16 cellular contexts compared by ENCODE assay signal in genomic region chr6:88919032-88919431, GRCh38. TPM values are rescaled to one million over a fixed set of nuclear protein-coding genes. Genes with fewer than 3 reads are reported as not detected.
DNase-seq lines count a peak whose midpoint lies in the region; ATAC-seq, FAIRE-seq and TF ChIP-seq lines count a peak whose summit lies in the region.
"Had no signal": no experiment of that assay in that cellular context is flagged by ENCODE, and none has a peak within 500 bp of the region (broad histone marks: within the 10 kb centered on the region; RNA-seq: fewer than 3 reads in every experiment).

No MANE protein-coding gene starts in this region.

- no peak for FAIRE-seq in astrocyte (lab: Jason Lieb, UNC)

- no peaks in the 10 kb centered on the region for H3K27me3 ChIP-seq in astrocyte (ENCODE audit: insufficient read depth, low read length)
- H3K27me3 ChIP-seq: tibial nerve had no signal

- CTCF ChIA-PET in activated CD4-positive, alpha-beta T cell treated with anti-CD3 and anti-CD28 coated beads for 36 hours (lab: Charles Lee): interaction anchor here (1.0 to 1.2 kb wide), 4 partner anchors 12 to 49 kb away, joined by 3 to 6 read pairs (median 4); no protein-coding TSS in a partner anchor

- intact Hi-C loops in activated CD4-positive, alpha-beta T cell treated with anti-CD3 and anti-CD28 coated beads for 36 hours (cut with DNase I, micrococcal nuclease): no loop called here

- no peak for DNase-seq in astrocyte (ENCODE audit: low read depth)
- peak; percentile 1 to 8 for DNase-seq in lung microvascular endothelial cell (ENCODE audit: low read depth in 2 of 2)
- no peak for DNase-seq in immature natural killer cell
- no peak for DNase-seq in OCI-M2 (lab: John Stamatoyannopoulos, UW; ENCODE audit: unreplicated experiment)
- DNase-seq in T-helper 2 cell: no peak
- DNase-seq in activated CD4-positive, alpha-beta T cell treated with anti-CD3 and anti-CD28 coated beads for 36 hours: no peak
- DNase-seq: activated CD8-positive, alpha-beta memory T cell treated with anti-CD3 and anti-CD28 coated beads, Interleukin-2, amount 50 U/mL, for 48 hours; foreskin fibroblast; H7; left cardiac atrium; NCI-H524 treated with DMSO at 0.1 percent for 48 hours; posterior cingulate gyrus; T-helper 17 cell had no signal

- no peak overlapping the region for H2AFZ ChIP-seq in astrocyte (ENCODE audit: low read depth, low read length)

- H3K79me2 ChIP-seq in astrocyte (ENCODE audit: insufficient read depth, low read length): peaks cover under 1% of the 10 kb centered on the region

- TF ChIP-seq CTCF in C4-2B (conservative IDR thresholded peaks at IDR 0.05): peak; percentile 25
- TF ChIP-seq CTCF in astrocyte (IDR thresholded peaks at IDR 0.05; ENCODE audit: insufficient read depth, low read depth, low read length): peak; percentile 26

- TF ChIP-seq EP300 in Ishikawa (IDR thresholded peaks at IDR 0.05; ENCODE audit: borderline replicate concordance): no peak

- H3K27me3 Mint-ChIP-seq in astrocyte (ENCODE audit: low read depth, unreplicated experiment): no peaks in the 10 kb centered on the region
- H3K27me3 Mint-ChIP-seq in immature natural killer cell (ENCODE audit: low read depth in 3 of 3): no peaks in the 10 kb centered on the region
- H3K27me3 Mint-ChIP-seq in activated CD4-positive, alpha-beta T cell treated with anti-CD3 and anti-CD28 coated beads for 36 hours: no peaks in the 10 kb centered on the region
- H3K27me3 Mint-ChIP-seq: T-helper 17 cell had no signal

- no peak overlapping the region for H3K9ac ChIP-seq in astrocyte (ENCODE audit: low read length)

- no peak overlapping the region for H3K27ac ChIP-seq in C4-2B
- no peak overlapping the region for H3K27ac ChIP-seq in astrocyte (ENCODE audit: low read depth, low read length)
- H3K27ac ChIP-seq: tibial nerve had no signal

- peak; percentile 15; the same call in 1 of the 2 replicates for TF ChIP-seq RAD21 in Ishikawa (IDR thresholded peaks at IDR 0.05; ENCODE audit: low read depth)

- no peaks in the 10 kb centered on the region for H3K4me1 ChIP-seq in astrocyte (ENCODE audit: insufficient read depth, low read length)
- H3K4me1 ChIP-seq: tibial nerve had no signal

- H3K9me3 ChIP-seq in astrocyte (ENCODE audit: insufficient read depth, low read depth, low read length): no peaks in the 10 kb centered on the region

- H4K20me1 ChIP-seq in astrocyte (ENCODE audit: insufficient read depth, low read length): peaks cover 9% of the 10 kb centered on the region

- H3K4me3 Mint-ChIP-seq in astrocyte (ENCODE audit: unreplicated experiment): no peak overlapping the region
- H3K4me3 Mint-ChIP-seq in immature natural killer cell: no peak overlapping the region
- no peak overlapping the region for H3K4me3 Mint-ChIP-seq in activated CD4-positive, alpha-beta T cell treated with anti-CD3 and anti-CD28 coated beads for 36 hours
- H3K4me3 Mint-ChIP-seq: T-helper 17 cell had no signal

- H3K27ac Mint-ChIP-seq in astrocyte (ENCODE audit: unreplicated experiment): no peak overlapping the region
- no peak overlapping the region for H3K27ac Mint-ChIP-seq in immature natural killer cell
- H3K27ac Mint-ChIP-seq in activated CD4-positive, alpha-beta T cell treated with anti-CD3 and anti-CD28 coated beads for 36 hours: no peak overlapping the region
- H3K27ac Mint-ChIP-seq: T-helper 17 cell had no signal

- no peaks in the 10 kb centered on the region for H3K36me3 ChIP-seq in astrocyte (ENCODE audit: insufficient read depth, low read length)

- H3K4me3 ChIP-seq in astrocyte (ENCODE audit: insufficient read depth, low read depth, low read length): no peak overlapping the region
- H3K4me3 ChIP-seq: tibial nerve had no signal

- POLR2A ChIA-PET in activated CD4-positive, alpha-beta T cell treated with anti-CD3 and anti-CD28 coated beads for 36 hours (lab: Charles Lee): no interaction called here

- H3K4me1 Mint-ChIP-seq in astrocyte (ENCODE audit: low read depth, unreplicated experiment) (peaks cover 11% of the 10 kb centered on the region), immature natural killer cell (peaks cover 9 to 30% of the 10 kb centered on the region in 2 donors)
- H3K4me1 Mint-ChIP-seq in activated CD4-positive, alpha-beta T cell treated with anti-CD3 and anti-CD28 coated beads for 36 hours: peaks cover 18% of the 10 kb centered on the region

- H3K36me3 Mint-ChIP-seq in astrocyte (ENCODE audit: low read depth, unreplicated experiment) (peaks cover 7% of the 10 kb centered on the region), immature natural killer cell (peaks cover 16 to 25% (median 25%) of the 10 kb centered on the region in 3 donors)
- peaks cover 37% of the 10 kb centered on the region for H3K36me3 Mint-ChIP-seq in activated CD4-positive, alpha-beta T cell treated with anti-CD3 and anti-CD28 coated beads for 36 hours (ENCODE audit: low read depth)

- no peak for ATAC-seq in activated CD4-positive, alpha-beta T cell treated with anti-CD3 and anti-CD28 coated beads for 36 hours
- ATAC-seq: left cardiac atrium, T-helper 17 cell had no signal

- no peaks in the 10 kb centered on the region for H3K9me3 Mint-ChIP-seq in astrocyte (ENCODE audit: unreplicated experiment)
- H3K9me3 Mint-ChIP-seq in immature natural killer cell: no peaks in the 10 kb centered on the region
- no peaks in the 10 kb centered on the region for H3K9me3 Mint-ChIP-seq in activated CD4-positive, alpha-beta T cell treated with anti-CD3 and anti-CD28 coated beads for 36 hours (ENCODE audit: low read depth)

- H3K4me2 ChIP-seq in astrocyte (ENCODE audit: low read length): no peak overlapping the region

TF ChIP-seq in Ishikawa, 13 proteins besides CTCF, POLR2A, EP300 and RAD21:
- TF ChIP-seq ZBTB7A (IDR thresholded peaks at IDR 0.05; ENCODE audit: low read depth) (no peak), REST (IDR thresholded peaks at IDR 0.05; ENCODE audit: low read depth) (no peak), CEBPB (IDR thresholded peaks at IDR 0.05) (no peak), TAF1 (IDR thresholded peaks at IDR 0.05; ENCODE audit: low read depth) (no peak), NFIC (IDR thresholded peaks at IDR 0.05) (no peak), TCF12 (IDR thresholded peaks at IDR 0.05; ENCODE audit: low read depth) (no peak), CREB1 (IDR thresholded peaks at IDR 0.05; ENCODE audit: low read depth) (no peak), USF1 (IDR thresholded peaks at IDR 0.05) (no peak), EGR1 (IDR thresholded peaks at IDR 0.05) (no peak), FOXM1 (IDR thresholded peaks at IDR 0.05; ENCODE audit: borderline replicate concordance, low read depth) (no peak)

RNA-seq across cellular contexts. Expression of gene RNGTT, which starts 44.4 kb away (rescaled TPM):
- total RNA-seq in astrocyte: 16.0 and 16.4 TPM in 2 replicates
- 7.0 and 9.7 TPM in 2 replicates for total RNA-seq in lung microvascular endothelial cell
- polyA plus RNA-seq in immature natural killer cell: 10 to 100 TPM; 11.9 to 22.3 (median 18.9) TPM
- 10 to 100 TPM; 17.5 to 21.5 TPM for total RNA-seq in activated CD4-positive, alpha-beta T cell treated with anti-CD3 and anti-CD28 coated beads for 36 hours

Comparison
In these comparisons a context has a peak if more than half of its experiments do, and no peak if none do; other contexts are left out.
1. DNase-seq: peak in lung microvascular endothelial cell (2 of 2); none in astrocyte (single experiment), immature natural killer cell (0 of 3), OCI-M2 (single experiment), T-helper 2 cell (0 of 5) and activated CD4-positive, alpha-beta T cell treated with anti-CD3 and anti-CD28 coated beads for 36 hours (single experiment).